Comparison of ENCODE assay signal across 7 cellular contexts in the genomic region with DNA sequence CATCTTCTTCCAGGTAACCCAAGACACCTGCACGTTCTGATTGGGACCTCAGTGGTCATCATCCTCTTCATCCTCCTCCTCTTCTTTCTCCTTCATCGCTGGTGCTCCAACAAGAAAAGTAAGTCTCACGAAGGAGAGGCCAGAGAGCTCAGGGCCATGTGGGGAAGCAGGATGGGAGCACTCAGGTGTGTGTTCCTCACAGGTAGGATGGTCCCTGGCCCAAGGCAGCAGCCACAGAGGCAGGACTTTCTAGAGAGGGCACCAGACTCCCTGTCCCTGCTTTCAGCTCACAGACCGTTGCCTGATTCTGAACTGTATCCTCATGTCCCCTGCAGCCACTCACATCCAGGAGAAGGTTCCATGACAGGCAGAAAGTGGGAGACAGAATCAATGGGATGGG. TPM values are rescaled to one million over a fixed set of nuclear protein-coding genes. Genes with fewer than 3 reads are reported as not detected.
"Had no signal": no experiment of that assay in that cellular context is flagged by ENCODE, and none has a peak within 500 bp of the region (broad histone marks: within the 10 kb centered on the region; RNA-seq: fewer than 3 reads in every experiment).

No MANE protein-coding gene starts in this region.

RNA-seq across cellular contexts. Expression of a gene that starts 3.1 kb away (rescaled TPM):
- total RNA-seq: GM23248, GM23338, H1, H4, H7, H9, HFFc6 had no signal

RNA-seq across cellular contexts. Expression of a gene that starts 28.2 kb away (rescaled TPM):
- total RNA-seq: GM23248, GM23338, H1, H4, H7, H9, HFFc6 had no signal

RNA-seq across cellular contexts. Expression of a gene that starts 36.9 kb away (rescaled TPM):
- total RNA-seq: GM23248, GM23338, H1, H4, H7, H9, HFFc6 had no signal

RNA-seq across cellular contexts. Expression of a gene that starts 42.2 kb away (rescaled TPM):
- total RNA-seq: GM23248, GM23338, H1, H4, H7, H9, HFFc6 had no signal

RNA-seq across cellular contexts. Expression of a gene that starts 49.8 kb away (rescaled TPM):
- total RNA-seq: GM23248, GM23338, H1, H4, H7, H9, HFFc6 had no signal
